1 cellular context compared by ENCODE assay signal in the genomic region with DNA sequence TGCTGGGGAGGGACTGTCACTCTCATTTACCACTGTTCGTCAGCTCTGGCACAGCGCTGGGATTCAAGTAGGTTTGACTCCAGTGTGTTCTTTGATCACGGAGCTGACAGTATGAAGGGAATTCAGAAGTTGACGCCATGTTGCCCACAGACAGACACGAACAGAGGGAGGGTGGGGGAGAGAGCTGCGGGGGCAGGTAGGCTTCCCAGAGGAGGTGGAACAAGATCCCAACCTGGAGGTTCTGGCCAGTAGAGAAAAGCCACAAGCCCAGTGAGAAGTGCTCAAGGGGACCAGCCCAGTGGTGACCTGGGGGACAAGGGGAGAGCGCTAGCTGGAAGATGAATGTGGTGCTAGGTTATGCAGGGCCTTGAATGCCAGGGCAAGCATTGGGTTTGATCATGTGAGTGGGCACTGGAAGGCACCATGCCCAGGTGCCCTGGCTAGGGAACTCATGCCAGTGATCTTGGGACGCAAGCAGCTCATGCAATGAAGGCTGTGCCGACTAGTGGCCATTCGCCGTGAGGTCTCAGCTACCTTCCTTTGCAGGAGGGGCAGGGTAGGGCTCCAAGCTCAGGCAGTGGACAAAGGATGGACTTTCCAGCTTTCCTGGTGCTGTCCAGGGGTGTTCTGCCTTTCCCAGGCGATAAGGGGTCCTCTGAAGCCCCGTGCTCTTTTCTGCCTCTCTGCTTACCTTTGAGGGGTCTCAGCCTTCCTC.
A peak's percentile ranks its signal among the peaks of the same experiment; 100 is the strongest.
TF ChIP-seq lines count a peak whose summit lies in the region.

No MANE protein-coding gene starts in this region.

TF ChIP-seq in HepG2, 621 proteins besides CTCF, POLR2A, EP300 and RAD21:
- peak; percentile 2; the same call in 1 of the 2 replicates for TF ChIP-seq STAG1 (CRISPR knock-in tag; IDR thresholded peaks at IDR 0.05)
- TF ChIP-seq ONECUT2 (CRISPR knock-in tag; IDR thresholded peaks at IDR 0.05): no peak
- TF ChIP-seq SIX1 (CRISPR knock-in tag; IDR thresholded peaks at IDR 0.05; ENCODE audit: borderline replicate concordance): no peak
- no peak for TF ChIP-seq ZNF563 (CRISPR knock-in tag; IDR thresholded peaks at IDR 0.05)
- TF ChIP-seq, protein P1, sequence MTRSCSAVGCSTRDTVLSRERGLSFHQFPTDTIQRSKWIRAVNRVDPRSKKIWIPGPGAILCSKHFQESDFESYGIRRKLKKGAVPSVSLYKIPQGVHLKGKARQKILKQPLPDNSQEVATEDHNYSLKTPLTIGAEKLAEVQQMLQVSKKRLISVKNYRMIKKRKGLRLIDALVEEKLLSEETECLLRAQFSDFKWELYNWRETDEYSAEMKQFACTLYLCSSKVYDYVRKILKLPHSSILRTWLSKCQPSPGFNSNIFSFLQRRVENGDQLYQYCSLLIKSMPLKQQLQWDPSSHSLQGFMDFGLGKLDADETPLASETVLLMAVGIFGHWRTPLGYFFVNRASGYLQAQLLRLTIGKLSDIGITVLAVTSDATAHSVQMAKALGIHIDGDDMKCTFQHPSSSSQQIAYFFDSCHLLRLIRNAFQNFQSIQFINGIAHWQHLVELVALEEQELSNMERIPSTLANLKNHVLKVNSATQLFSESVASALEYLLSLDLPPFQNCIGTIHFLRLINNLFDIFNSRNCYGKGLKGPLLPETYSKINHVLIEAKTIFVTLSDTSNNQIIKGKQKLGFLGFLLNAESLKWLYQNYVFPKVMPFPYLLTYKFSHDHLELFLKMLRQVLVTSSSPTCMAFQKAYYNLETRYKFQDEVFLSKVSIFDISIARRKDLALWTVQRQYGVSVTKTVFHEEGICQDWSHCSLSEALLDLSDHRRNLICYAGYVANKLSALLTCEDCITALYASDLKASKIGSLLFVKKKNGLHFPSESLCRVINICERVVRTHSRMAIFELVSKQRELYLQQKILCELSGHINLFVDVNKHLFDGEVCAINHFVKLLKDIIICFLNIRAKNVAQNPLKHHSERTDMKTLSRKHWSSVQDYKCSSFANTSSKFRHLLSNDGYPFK (CRISPR knock-in tag; IDR thresholded peaks at IDR 0.05; ENCODE audit: borderline replicate concordance): no peak
- TF ChIP-seq, protein P2, sequence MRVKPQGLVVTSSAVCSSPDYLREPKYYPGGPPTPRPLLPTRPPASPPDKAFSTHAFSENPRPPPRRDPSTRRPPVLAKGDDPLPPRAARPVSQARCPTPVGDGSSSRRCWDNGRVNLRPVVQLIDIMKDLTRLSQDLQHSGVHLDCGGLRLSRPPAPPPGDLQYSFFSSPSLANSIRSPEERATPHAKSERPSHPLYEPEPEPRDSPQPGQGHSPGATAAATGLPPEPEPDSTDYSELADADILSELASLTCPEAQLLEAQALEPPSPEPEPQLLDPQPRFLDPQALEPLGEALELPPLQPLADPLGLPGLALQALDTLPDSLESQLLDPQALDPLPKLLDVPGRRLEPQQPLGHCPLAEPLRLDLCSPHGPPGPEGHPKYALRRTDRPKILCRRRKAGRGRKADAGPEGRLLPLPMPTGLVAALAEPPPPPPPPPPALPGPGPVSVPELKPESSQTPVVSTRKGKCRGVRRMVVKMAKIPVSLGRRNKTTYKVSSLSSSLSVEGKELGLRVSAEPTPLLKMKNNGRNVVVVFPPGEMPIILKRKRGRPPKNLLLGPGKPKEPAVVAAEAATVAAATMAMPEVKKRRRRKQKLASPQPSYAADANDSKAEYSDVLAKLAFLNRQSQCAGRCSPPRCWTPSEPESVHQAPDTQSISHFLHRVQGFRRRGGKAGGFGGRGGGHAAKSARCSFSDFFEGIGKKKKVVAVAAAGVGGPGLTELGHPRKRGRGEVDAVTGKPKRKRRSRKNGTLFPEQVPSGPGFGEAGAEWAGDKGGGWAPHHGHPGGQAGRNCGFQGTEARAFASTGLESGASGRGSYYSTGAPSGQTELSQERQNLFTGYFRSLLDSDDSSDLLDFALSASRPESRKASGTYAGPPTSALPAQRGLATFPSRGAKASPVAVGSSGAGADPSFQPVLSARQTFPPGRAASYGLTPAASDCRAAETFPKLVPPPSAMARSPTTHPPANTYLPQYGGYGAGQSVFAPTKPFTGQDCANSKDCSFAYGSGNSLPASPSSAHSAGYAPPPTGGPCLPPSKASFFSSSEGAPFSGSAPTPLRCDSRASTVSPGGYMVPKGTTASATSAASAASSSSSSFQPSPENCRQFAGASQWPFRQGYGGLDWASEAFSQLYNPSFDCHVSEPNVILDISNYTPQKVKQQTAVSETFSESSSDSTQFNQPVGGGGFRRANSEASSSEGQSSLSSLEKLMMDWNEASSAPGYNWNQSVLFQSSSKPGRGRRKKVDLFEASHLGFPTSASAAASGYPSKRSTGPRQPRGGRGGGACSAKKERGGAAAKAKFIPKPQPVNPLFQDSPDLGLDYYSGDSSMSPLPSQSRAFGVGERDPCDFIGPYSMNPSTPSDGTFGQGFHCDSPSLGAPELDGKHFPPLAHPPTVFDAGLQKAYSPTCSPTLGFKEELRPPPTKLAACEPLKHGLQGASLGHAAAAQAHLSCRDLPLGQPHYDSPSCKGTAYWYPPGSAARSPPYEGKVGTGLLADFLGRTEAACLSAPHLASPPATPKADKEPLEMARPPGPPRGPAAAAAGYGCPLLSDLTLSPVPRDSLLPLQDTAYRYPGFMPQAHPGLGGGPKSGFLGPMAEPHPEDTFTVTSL (CRISPR knock-in tag; IDR thresholded peaks at IDR 0.05; ENCODE audit: borderline replicate concordance): no peak
